26 cellular contexts compared by ENCODE assay signal in genomic region chr1:169064103-169064502, GRCh38. TPM values are rescaled to one million over a fixed set of nuclear protein-coding genes. Genes with fewer than 3 reads are reported as not detected.
A peak's percentile ranks its signal among the peaks of the same experiment; 100 is the strongest.
DNase-seq lines count a peak whose midpoint lies in the region; ATAC-seq, FAIRE-seq and TF ChIP-seq lines count a peak whose summit lies in the region.
"Had no signal": no experiment of that assay in that cellular context is flagged by ENCODE, and none has a peak within 500 bp of the region (broad histone marks: within the 10 kb centered on the region; RNA-seq: fewer than 3 reads in every experiment).

No MANE protein-coding gene starts in this region.

- in situ Hi-C loops in HepG2 (cut with HindIII; ENCODE audit: extremely low pct_ligation_motif_present, low pct_unique_long_range_greater_than_20kb): no loop called here

- DNase-seq in HepG2 (ENCODE audit: low spot score): no peak
- DNase-seq in right lobe of liver: no peak
- no peak for DNase-seq in T-helper 17 cell
- DNase-seq in epithelial cell of esophagus (ENCODE audit: low read depth): no peak
- no peak for DNase-seq in activated gamma-delta T cell (lab: John Stamatoyannopoulos, UW)
- DNase-seq in retina: no peak
- DNase-seq: 8988T; ACHN; AML-193; BE2C; Calu3; CD4-positive, alpha-beta T cell; COR-L47; DMS53; DMS79 treated with DMSO at 0.1 percent for 48 hours; GM23248; H7; HCEC 1CT had no signal

- no TSS peak for BruUV-seq in HepG2 (replicated peaks; lab: Mats Ljungman, UMichigan)

- POLR2A ChIA-PET in HepG2 (lab: Yijun Ruan, JAX): no interaction called here

- H3K27me3 Mint-ChIP-seq in T-helper 17 cell: no peaks in the 10 kb centered on the region
- H3K27me3 Mint-ChIP-seq: CD4-positive, alpha-beta T cell had no signal

- 17% methylated on average over 2 of the region's 7 CpGs for WGBS in HepG2 (ENCODE audit: low lambda C conversion rate)
- WGBS in right lobe of liver (ENCODE audit: insufficient coverage, low coverage, low lambda C conversion rate, missing lambda C conversion rate): 94% methylated on average over 2 of the region's 7 CpGs

- FAIRE-seq in HepG2 (lab: Jason Lieb, UNC): no peak
- FAIRE-seq: A549, G401.6, GM12892, GM19239, H1 had no signal

- intact Hi-C loops in HepG2 (cut with micrococcal nuclease; ENCODE audit: unreplicated experiment) (no loop called here), right lobe of liver (cut with DNase I) (no loop called here)

- TF ChIP-seq EP300 in HepG2 (IDR thresholded peaks at IDR 0.05; ENCODE audit: low read depth in 2 of 2, low read length in 2 of 2) (no peak), HepG2 (CRISPR knock-in tag; IDR thresholded peaks at IDR 0.05; ENCODE audit: borderline replicate concordance) (no peak)

- no peak for TF ChIP-seq RAD21 in HepG2 (CRISPR knock-in tag; IDR thresholded peaks at IDR 0.05)

- peaks cover 4% of the 10 kb centered on the region for H3K4me1 Mint-ChIP-seq in T-helper 17 cell

- H3K36me3 ChIP-seq in HepG2 (replicated peaks in 1 of 2; ENCODE audit: control insufficient read depth in 1 of 2, insufficient read depth in 2 of 2, low read length in 2 of 2) (no peaks in the 10 kb centered on the region), right lobe of liver (no peaks in the 10 kb centered on the region)
- H3K36me3 ChIP-seq: BE2C; BLaER1 treated with 17β-estradiol and CSF1 and Interleukin-3, amounts not matched to agents 10 nM and 100 nM had no signal

- H3K9ac ChIP-seq in HepG2 (ENCODE audit: insufficient read depth, low read depth, low read length): no peak overlapping the region
- H3K9ac ChIP-seq: BLaER1 treated with 17β-estradiol and CSF1 and Interleukin-3, amounts not matched to agents 10 nM and 100 nM; GM23248 had no signal

- CTCF ChIA-PET in HepG2 (lab: Yijun Ruan, JAX; ENCODE audit: low intra/inter-chr PET ratio, low total read pairs): no interaction called here

- H3K4me3 Mint-ChIP-seq in T-helper 17 cell: no peak overlapping the region
- H3K4me3 Mint-ChIP-seq: CD14-positive monocyte; CD4-positive, alpha-beta T cell had no signal

- no peak overlapping the region for H3K4me2 ChIP-seq in HepG2 (ENCODE audit: low read depth, low read length)
- H3K4me2 ChIP-seq: A549; BLaER1 treated with 17β-estradiol and CSF1 and Interleukin-3, amounts not matched to agents 10 nM and 100 nM had no signal

- H3K27ac Mint-ChIP-seq in T-helper 17 cell: peak overlapping the region; percentile 1
- H3K27ac Mint-ChIP-seq: CD14-positive monocyte; CD4-positive, alpha-beta T cell had no signal

- peaks cover 24% of the 10 kb centered on the region for H3K4me1 ChIP-seq in HepG2 (ENCODE audit: insufficient read depth, low read length)
- no peaks in the 10 kb centered on the region for H3K4me1 ChIP-seq in right lobe of liver
- H3K4me1 ChIP-seq: BE2C had no signal

- H2AFZ ChIP-seq in HepG2 (ENCODE audit: low read length): no peak overlapping the region
- H2AFZ ChIP-seq: GM23248 had no signal

- H4K20me1 ChIP-seq in HepG2 (ENCODE audit: insufficient read depth, low read length): no peaks in the 10 kb centered on the region
- H4K20me1 ChIP-seq: BLaER1 treated with 17β-estradiol and CSF1 and Interleukin-3, amounts not matched to agents 10 nM and 100 nM had no signal

- TF ChIP-seq POLR2A in HepG2 (IDR thresholded peaks at IDR 0.05; ENCODE audit: insufficient read depth in 1 of 2, low read depth in 2 of 2, low read length in 2 of 2) (no peak), right lobe of liver (IDR thresholded peaks at IDR 0.05) (no peak)

- no peak overlapping the region for H3K4me3 ChIP-seq in HepG2 (replicated peaks in 1 of 3; ENCODE audit: insufficient read depth in 1 of 3, low read depth in 2 of 3, low read length in 3 of 3)
- H3K4me3 ChIP-seq in right lobe of liver: no peak overlapping the region
- H3K4me3 ChIP-seq in epithelial cell of esophagus (ENCODE audit: low read length): no peak overlapping the region
- H3K4me3 ChIP-seq: A549; BLaER1 treated with 17β-estradiol and CSF1 and Interleukin-3, amounts not matched to agents 10 nM and 100 nM; GM23248 had no signal

- H3K27me3 ChIP-seq in HepG2 (ENCODE audit: control insufficient read depth in 1 of 2, insufficient read depth in 2 of 2, low read length in 2 of 2) (no peaks in the 10 kb centered on the region; a peak in 1 of 5 replicates), right lobe of liver (no peaks in the 10 kb centered on the region)
- H3K27me3 ChIP-seq: BE2C; BLaER1 treated with 17β-estradiol and CSF1 and Interleukin-3, amounts not matched to agents 10 nM and 100 nM had no signal

- ATAC-seq in HepG2 (peak; percentile 42; the same call in 1 of the 3 replicates), right lobe of liver (no peak), T-helper 17 cell (no peak), GM18861 (IDR thresholded peaks at IDR 0.05; ENCODE audit: unreplicated experiment) (no peak)
- ATAC-seq: A549 had no signal

- H3K9me3 ChIP-seq in HepG2 (ENCODE audit: low read length) (peaks cover 15% of the 10 kb centered on the region), right lobe of liver (peaks cover 0 to 5% (median 2%) of the 10 kb centered on the region in 4 donors), T-helper 17 cell (ENCODE audit: control insufficient read depth, low read length, poor library complexity, severe bottlenecking) (no peaks in the 10 kb centered on the region)
- H3K9me3 ChIP-seq: BE2C had no signal

- peaks cover 4% of the 10 kb centered on the region for H3K36me3 Mint-ChIP-seq in T-helper 17 cell (ENCODE audit: low read depth)
- H3K36me3 Mint-ChIP-seq: CD14-positive monocyte had no signal

- no peaks in the 10 kb centered on the region for H3K79me2 ChIP-seq in HepG2 (ENCODE audit: insufficient read depth, low read length)

- H3K27ac ChIP-seq in HepG2 (ENCODE audit: extremely low read length, insufficient read depth, low read length): no peak overlapping the region
- H3K27ac ChIP-seq in right lobe of liver: no peak overlapping the region
- H3K27ac ChIP-seq: A549; BLaER1 treated with 17β-estradiol and CSF1 and Interleukin-3, amounts not matched to agents 10 nM and 100 nM; GM23248 had no signal

- TF ChIP-seq CTCF in HepG2 (CRISPR knock-in tag; IDR thresholded peaks at IDR 0.05) (no peak), right lobe of liver (IDR thresholded peaks at IDR 0.05) (no peak), epithelial cell of esophagus (IDR thresholded peaks at IDR 0.05; ENCODE audit: insufficient read depth, low read depth, low read length, missing control alignments) (peak; percentile 3)

TF ChIP-seq in HepG2, 621 proteins besides CTCF, POLR2A, EP300 and RAD21 (continues in another document):
- TF ChIP-seq RBM22 (optimal IDR thresholded peaks at IDR 0.05; ENCODE audit: low read length) (no peak), ZFP82 (CRISPR knock-in tag; IDR thresholded peaks at IDR 0.05; ENCODE audit: borderline replicate concordance) (no peak), NPAS2 (CRISPR knock-in tag; IDR thresholded peaks at IDR 0.05; ENCODE audit: borderline replicate concordance) (no peak), NCOA1 (CRISPR knock-in tag; IDR thresholded peaks at IDR 0.05) (no peak), ZNF383 (CRISPR knock-in tag; IDR thresholded peaks at IDR 0.05; ENCODE audit: borderline replicate concordance) (no peak)
- TF ChIP-seq, protein P1, sequence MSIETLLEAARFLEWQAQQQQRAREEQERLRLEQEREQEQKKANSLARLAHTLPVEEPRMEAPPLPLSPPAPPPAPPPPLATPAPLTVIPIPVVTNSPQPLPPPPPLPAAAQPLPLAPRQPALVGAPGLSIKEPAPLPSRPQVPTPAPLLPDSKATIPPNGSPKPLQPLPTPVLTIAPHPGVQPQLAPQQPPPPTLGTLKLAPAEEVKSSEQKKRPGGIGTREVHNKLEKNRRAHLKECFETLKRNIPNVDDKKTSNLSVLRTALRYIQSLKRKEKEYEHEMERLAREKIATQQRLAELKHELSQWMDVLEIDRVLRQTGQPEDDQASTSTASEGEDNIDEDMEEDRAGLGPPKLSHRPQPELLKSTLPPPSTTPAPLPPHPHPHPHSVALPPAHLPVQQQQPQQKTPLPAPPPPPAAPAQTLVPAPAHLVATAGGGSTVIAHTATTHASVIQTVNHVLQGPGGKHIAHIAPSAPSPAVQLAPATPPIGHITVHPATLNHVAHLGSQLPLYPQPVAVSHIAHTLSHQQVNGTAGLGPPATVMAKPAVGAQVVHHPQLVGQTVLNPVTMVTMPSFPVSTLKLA (IDR thresholded peaks at IDR 0.05): no peak

RNA-seq across cellular contexts. Expression of gene ATP1B1, which starts 42.4 kb away (rescaled TPM):
- total RNA-seq in HepG2 (2016; rRNA removed; fragmentation: Illumina TruSeq; extraction: Trizol) (89.8 and 135 TPM in 2 replicates), right lobe of liver (10 to 100 TPM; 69.6 to 99.5 (median 78.5) TPM), T-helper 17 cell (1 to 10 TPM; 3.5 to 7.1 TPM)
- total RNA-seq in HepG2 (2016; cell fraction: cytosol; rRNA removed; fragmentation: Illumina TruSeq; extraction: Trizol; ENCODE audit: low read depth): 15.3 and 17.7 TPM in 2 replicates
- 83.4 and 139 TPM in 2 replicates for total RNA-seq in HepG2 (2016; cell fraction: insoluble cytoplasmic fraction; rRNA removed; fragmentation: Illumina TruSeq; extraction: Trizol)
- 47.8 and 51.7 TPM in 2 replicates for total RNA-seq in HepG2 (2016; cell fraction: membrane; rRNA removed; fragmentation: Illumina TruSeq; extraction: Trizol)
- total RNA-seq in HepG2 (2016; cell fraction: nucleus; rRNA removed; fragmentation: Illumina TruSeq; extraction: Trizol): 170 and 186 TPM in 2 replicates
- 134 TPM in 2 replicates for polyA plus RNA-seq in HepG2 (2011; rRNA removed)
- polyA plus RNA-seq in HepG2 (2011; cell fraction: cytosol; rRNA removed): 63.8 and 107 TPM in 2 replicates
- 45.7 and 54.4 TPM in 2 replicates for polyA plus RNA-seq in HepG2 (2011; cell fraction: nucleus; rRNA removed)
- 194 and 216 TPM in 2 replicates for polyA plus RNA-seq in HepG2 (2012)
- 12.7 and 13.7 TPM in 2 replicates for polyA plus RNA-seq in HepG2 (2016; cell fraction: cytosol; fragmentation: Illumina TruSeq; extraction: Trizol; ENCODE audit: low read depth)
- 116 and 118 TPM in 2 replicates for polyA plus RNA-seq in HepG2 (2016; cell fraction: insoluble cytoplasmic fraction; fragmentation: Illumina TruSeq; extraction: Trizol; ENCODE audit: low read depth)
- 31.8 and 33.5 TPM in 2 replicates for polyA plus RNA-seq in HepG2 (2016; cell fraction: membrane; fragmentation: Illumina TruSeq; extraction: Trizol; ENCODE audit: low read depth)
- polyA plus RNA-seq in HepG2 (2016; cell fraction: nucleus; fragmentation: Illumina TruSeq; extraction: Trizol; ENCODE audit: insufficient read depth, low read depth): 298 and 311 TPM in 2 replicates
- 26.2 and 55.9 TPM in 2 replicates for polyA minus RNA-seq in HepG2 (2011; rRNA and poly(A)+ RNA removed; ENCODE audit: low replicate concordance)
- polyA minus RNA-seq in HepG2 (2011; cell fraction: cytosol; rRNA and poly(A)+ RNA removed): 118 and 143 TPM in 2 replicates
- polyA minus RNA-seq in HepG2 (2011; cell fraction: nucleus; rRNA and poly(A)+ RNA removed): 93.7 and 117 TPM in 2 replicates
